1 cellular context compared by ENCODE assay signal in genomic region chr15:31098953-31099740, GRCh38.
TF ChIP-seq lines count a peak whose summit lies in the region.

No MANE protein-coding gene starts in this region.

TF ChIP-seq in GM23338, 12 proteins besides CTCF, POLR2A, EP300 and RAD21 (continued from another document):
- TF ChIP-seq, protein P1, sequence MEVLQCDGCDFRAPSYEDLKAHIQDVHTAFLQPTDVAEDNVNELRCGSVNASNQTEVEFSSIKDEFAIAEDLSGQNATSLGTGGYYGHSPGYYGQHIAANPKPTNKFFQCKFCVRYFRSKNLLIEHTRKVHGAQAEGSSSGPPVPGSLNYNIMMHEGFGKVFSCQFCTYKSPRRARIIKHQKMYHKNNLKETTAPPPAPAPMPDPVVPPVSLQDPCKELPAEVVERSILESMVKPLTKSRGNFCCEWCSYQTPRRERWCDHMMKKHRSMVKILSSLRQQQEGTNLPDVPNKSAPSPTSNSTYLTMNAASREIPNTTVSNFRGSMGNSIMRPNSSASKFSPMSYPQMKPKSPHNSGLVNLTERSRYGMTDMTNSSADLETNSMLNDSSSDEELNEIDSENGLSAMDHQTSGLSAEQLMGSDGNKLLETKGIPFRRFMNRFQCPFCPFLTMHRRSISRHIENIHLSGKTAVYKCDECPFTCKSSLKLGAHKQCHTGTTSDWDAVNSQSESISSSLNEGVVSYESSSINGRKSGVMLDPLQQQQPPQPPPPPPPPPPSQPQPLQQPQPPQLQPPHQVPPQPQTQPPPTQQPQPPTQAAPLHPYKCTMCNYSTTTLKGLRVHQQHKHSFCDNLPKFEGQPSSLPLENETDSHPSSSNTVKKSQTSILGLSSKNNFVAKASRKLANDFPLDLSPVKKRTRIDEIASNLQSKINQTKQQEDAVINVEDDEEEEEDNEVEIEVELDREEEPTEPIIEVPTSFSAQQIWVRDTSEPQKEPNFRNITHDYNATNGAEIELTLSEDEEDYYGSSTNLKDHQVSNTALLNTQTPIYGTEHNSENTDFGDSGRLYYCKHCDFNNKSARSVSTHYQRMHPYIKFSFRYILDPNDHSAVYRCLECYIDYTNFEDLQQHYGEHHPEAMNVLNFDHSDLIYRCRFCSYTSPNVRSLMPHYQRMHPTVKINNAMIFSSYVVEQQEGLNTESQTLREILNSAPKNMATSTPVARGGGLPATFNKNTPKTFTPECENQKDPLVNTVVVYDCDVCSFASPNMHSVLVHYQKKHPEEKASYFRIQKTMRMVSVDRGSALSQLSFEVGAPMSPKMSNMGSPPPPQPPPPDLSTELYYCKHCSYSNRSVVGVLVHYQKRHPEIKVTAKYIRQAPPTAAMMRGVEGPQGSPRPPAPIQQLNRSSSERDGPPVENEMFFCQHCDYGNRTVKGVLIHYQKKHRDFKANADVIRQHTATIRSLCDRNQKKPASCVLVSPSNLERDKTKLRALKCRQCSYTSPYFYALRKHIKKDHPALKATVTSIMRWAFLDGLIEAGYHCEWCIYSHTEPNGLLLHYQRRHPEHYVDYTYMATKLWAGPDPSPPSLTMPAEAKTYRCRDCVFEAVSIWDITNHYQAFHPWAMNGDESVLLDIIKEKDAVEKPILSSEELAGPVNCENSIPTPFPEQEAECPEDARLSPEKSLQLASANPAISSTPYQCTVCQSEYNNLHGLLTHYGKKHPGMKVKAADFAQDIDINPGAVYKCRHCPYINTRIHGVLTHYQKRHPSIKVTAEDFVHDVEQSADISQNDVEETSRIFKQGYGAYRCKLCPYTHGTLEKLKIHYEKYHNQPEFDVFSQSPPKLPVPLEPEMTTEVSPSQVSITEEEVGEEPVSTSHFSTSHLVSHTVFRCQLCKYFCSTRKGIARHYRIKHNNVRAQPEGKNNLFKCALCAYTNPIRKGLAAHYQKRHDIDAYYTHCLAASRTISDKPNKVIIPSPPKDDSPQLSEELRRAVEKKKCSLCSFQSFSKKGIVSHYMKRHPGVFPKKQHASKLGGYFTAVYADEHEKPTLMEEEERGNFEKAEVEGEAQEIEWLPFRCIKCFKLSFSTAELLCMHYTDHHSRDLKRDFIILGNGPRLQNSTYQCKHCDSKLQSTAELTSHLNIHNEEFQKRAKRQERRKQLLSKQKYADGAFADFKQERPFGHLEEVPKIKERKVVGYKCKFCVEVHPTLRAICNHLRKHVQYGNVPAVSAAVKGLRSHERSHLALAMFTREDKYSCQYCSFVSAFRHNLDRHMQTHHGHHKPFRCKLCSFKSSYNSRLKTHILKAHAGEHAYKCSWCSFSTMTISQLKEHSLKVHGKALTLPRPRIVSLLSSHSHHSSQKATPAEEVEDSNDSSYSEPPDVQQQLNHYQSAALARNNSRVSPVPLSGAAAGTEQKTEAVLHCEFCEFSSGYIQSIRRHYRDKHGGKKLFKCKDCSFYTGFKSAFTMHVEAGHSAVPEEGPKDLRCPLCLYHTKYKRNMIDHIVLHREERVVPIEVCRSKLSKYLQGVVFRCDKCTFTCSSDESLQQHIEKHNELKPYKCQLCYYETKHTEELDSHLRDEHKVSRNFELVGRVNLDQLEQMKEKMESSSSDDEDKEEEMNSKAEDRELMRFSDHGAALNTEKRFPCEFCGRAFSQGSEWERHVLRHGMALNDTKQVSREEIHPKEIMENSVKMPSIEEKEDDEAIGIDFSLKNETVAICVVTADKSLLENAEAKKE (CRISPR knock-in tag; IDR thresholded peaks at IDR 0.05): no peak
- TF ChIP-seq ZNF331 (CRISPR knock-in tag; IDR thresholded peaks at IDR 0.05; ENCODE audit: low read depth) (no peak), EZH2 (IDR thresholded peaks at IDR 0.05; ENCODE audit: low read depth, unreplicated experiment) (no peak), STAT1 (IDR thresholded peaks at IDR 0.05; ENCODE audit: unreplicated experiment) (no peak), JUNB (IDR thresholded peaks at IDR 0.05; ENCODE audit: unreplicated experiment) (no peak)
